1 cellular context compared by ENCODE assay signal in the genomic region with DNA sequence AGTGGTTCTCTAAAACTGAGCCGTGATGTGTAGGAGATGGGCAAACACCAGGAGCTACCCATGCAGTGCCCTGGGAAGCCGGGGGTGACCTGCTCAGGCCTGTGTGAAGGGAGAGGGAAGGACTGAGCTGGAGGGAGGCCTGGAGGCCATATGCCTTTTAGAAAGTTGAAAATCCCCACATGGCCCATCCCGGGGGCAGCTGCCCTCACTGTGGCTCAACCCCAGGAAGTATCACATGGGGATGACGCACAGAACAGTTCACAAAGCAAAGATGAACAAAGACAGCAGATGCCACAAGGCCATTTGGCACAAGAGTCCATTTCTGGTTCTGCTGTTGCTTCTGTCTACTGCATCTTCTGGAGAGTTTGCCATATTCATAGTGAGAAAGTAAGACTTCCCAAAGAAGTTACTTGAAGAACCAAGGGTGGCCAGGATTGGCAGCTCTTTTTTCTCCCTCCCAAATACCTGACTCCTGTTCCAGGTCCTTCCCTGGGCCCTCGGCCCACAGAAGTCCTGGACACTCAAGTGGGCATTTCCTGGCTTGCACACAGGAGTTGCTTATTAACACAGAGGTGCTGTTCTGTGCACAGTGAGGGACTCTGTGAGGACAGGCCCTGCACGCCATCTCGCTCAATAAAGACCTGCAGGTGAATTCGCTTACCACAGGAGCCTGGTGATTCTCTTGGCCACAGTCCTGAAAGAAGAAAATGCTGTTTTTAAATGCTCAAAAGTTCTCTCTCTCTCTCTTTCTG.
TF ChIP-seq lines count a peak whose summit lies in the region.

No MANE protein-coding gene starts in this region.

TF ChIP-seq in H1, 55 proteins besides CTCF, POLR2A, EP300 and RAD21:
- no peak for TF ChIP-seq ZNF274 (IDR thresholded peaks at IDR 0.05; ENCODE audit: borderline replicate concordance, extremely low read depth, low read length)
- TF ChIP-seq, protein P1, sequence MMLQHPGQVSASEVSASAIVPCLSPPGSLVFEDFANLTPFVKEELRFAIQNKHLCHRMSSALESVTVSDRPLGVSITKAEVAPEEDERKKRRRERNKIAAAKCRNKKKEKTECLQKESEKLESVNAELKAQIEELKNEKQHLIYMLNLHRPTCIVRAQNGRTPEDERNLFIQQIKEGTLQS (IDR thresholded peaks at IDR 0.05; ENCODE audit: insufficient read depth, low read depth, low read length): no peak
- TF ChIP-seq CTBP2 (IDR thresholded peaks at IDR 0.05; ENCODE audit: borderline replicate concordance, insufficient read depth, insufficient read length, low read length): no peak
- no peak for TF ChIP-seq MAFK (IDR thresholded peaks at IDR 0.05; ENCODE audit: low read depth, low read length)
- TF ChIP-seq HDAC6 (IDR thresholded peaks at IDR 0.05; ENCODE audit: low read depth, low read length): no peak
- TF ChIP-seq SAP30 (IDR thresholded peaks at IDR 0.05; ENCODE audit: insufficient read depth, insufficient replicate concordance, low read length): no peak
- no peak for TF ChIP-seq CHD2 (IDR thresholded peaks at IDR 0.05; ENCODE audit: low read length)
- no peak for TF ChIP-seq NANOG (IDR thresholded peaks at IDR 0.05; ENCODE audit: insufficient read depth, low read depth, low read length, poor library complexity, severe bottlenecking)
- no peak for TF ChIP-seq BRCA1 (IDR thresholded peaks at IDR 0.05; ENCODE audit: low read depth, low read length)
- TF ChIP-seq RXRA (IDR thresholded peaks at IDR 0.05; ENCODE audit: insufficient read depth, low read depth, low read length): no peak
- no peak for TF ChIP-seq KDM4A (IDR thresholded peaks at IDR 0.05; ENCODE audit: low read depth, low read length, severe bottlenecking)
- no peak for TF ChIP-seq PHF8 (conservative IDR thresholded peaks at IDR 0.05; ENCODE audit: low read depth, low read length)
- no peak for TF ChIP-seq CREB1 (IDR thresholded peaks at IDR 0.05)
- no peak for TF ChIP-seq SIN3A (conservative IDR thresholded peaks at IDR 0.05 in 1 of 2, IDR thresholded peaks at IDR 0.05 in 1 of 2; ENCODE audit: low read depth in 1 of 2, low read length in 2 of 2)
- no peak for TF ChIP-seq CHD1 (IDR thresholded peaks at IDR 0.05; ENCODE audit: low read depth, low read length)
- no peak for TF ChIP-seq GABPA (IDR thresholded peaks at IDR 0.05; ENCODE audit: borderline replicate concordance, insufficient read depth, low read length)
- no peak for TF ChIP-seq SP1 (IDR thresholded peaks at IDR 0.05; ENCODE audit: low read depth, low read length)
- TF ChIP-seq GTF2F1 (IDR thresholded peaks at IDR 0.05; ENCODE audit: borderline replicate concordance, low read depth, low read length): no peak
- no peak for TF ChIP-seq FOSL1 (IDR thresholded peaks at IDR 0.05; ENCODE audit: insufficient read depth, low read depth, low read length)
